ENCODE assay signal across 8 cellular contexts in genomic region chr9:131349881-131350563, GRCh38. TPM values are rescaled to one million over a fixed set of nuclear protein-coding genes. Genes with fewer than 3 reads are reported as not detected.
DNase-seq lines count a peak whose midpoint lies in the region; ATAC-seq and TF ChIP-seq lines count a peak whose summit lies in the region.

No MANE protein-coding gene starts in this region.

- H3K36me3 Mint-ChIP-seq in activated T-helper 1 cell treated with anti-CD3 and anti-CD28 coated beads, Interleukin-12 subunit alpha, Interleukin-12 subunit beta, Interleukin-2, Interleukin-4 antibody, amounts not matched to agents 30 ng/mL and 10 ng/mL and 1 ng/mL, durations not matched to agents 14 hours and 24 hours and 36 hours (ENCODE audit: low read depth) = peaks cover 2% of the 10 kb centered on the region
- no peaks in the 10 kb centered on the region for H3K36me3 Mint-ChIP-seq in natural killer cell
- peaks cover 0 to 3% of the 10 kb centered on the region in 2 donors for H3K36me3 Mint-ChIP-seq in stimulated activated naive B cell treated with anti-CD40 and anti-IgM and Interleukin-4, amounts not matched to agents 10 μg/mL and 1 μg/mL and 100 μg/mL, for 72 hours

- ATAC-seq in natural killer cell = peak; percentile 91 to 99 (median 98)
- peak; percentile 98 to 99 for ATAC-seq in stimulated activated naive B cell treated with anti-CD40 and anti-IgM and Interleukin-4, amounts not matched to agents 10 μg/mL and 1 μg/mL and 100 μg/mL, for 72 hours (replicated peaks)
- no peak for ATAC-seq in HG02759 (IDR thresholded peaks at IDR 0.05; ENCODE audit: unreplicated experiment)

- H3K4me3 Mint-ChIP-seq in activated T-helper 1 cell treated with anti-CD3 and anti-CD28 coated beads, Interleukin-12 subunit alpha, Interleukin-12 subunit beta, Interleukin-2, Interleukin-4 antibody, amounts not matched to agents 30 ng/mL and 10 ng/mL and 1 ng/mL, durations not matched to agents 14 hours and 24 hours and 36 hours = peak overlapping the region; percentile 54
- no peak overlapping the region for H3K4me3 Mint-ChIP-seq in natural killer cell
- peak overlapping the region; percentile 37 to 72 for H3K4me3 Mint-ChIP-seq in stimulated activated naive B cell treated with anti-CD40 and anti-IgM and Interleukin-4, amounts not matched to agents 10 μg/mL and 1 μg/mL and 100 μg/mL, for 72 hours

- DNase-seq in G401 (ENCODE audit: low spot score) (peak; percentile 87), M059J (ENCODE audit: low read depth) (peak; percentile 81), RWPE1 (ENCODE audit: low spot score) (peak; percentile 90), fibroblast of peridontal ligament (ENCODE audit: extremely low read depth) (peak; percentile 82), natural killer cell (peak; percentile 80)
- DNase-seq in activated T-helper 1 cell treated with anti-CD3 and anti-CD28 coated beads, Interleukin-12 subunit alpha, Interleukin-12 subunit beta, Interleukin-2, Interleukin-4 antibody, amounts not matched to agents 30 ng/mL and 10 ng/mL and 1 ng/mL, durations not matched to agents 14 hours and 24 hours and 36 hours (ENCODE audit: low spot score) = peak; percentile 78
- peak; percentile 72 for DNase-seq in stimulated activated naive B cell treated with anti-CD40 and anti-IgM and Interleukin-4, amounts not matched to agents 10 μg/mL and 1 μg/mL and 100 μg/mL, for 72 hours

- no peak overlapping the region for H3K27ac ChIP-seq in RWPE1

- TF ChIP-seq CTCF in RWPE1 (conservative IDR thresholded peaks at IDR 0.05; ENCODE audit: low read depth) = peak; percentile 99
- TF ChIP-seq CTCF in natural killer cell (IDR thresholded peaks at IDR 0.05) = peak; percentile 80

- H3K4me1 Mint-ChIP-seq in activated T-helper 1 cell treated with anti-CD3 and anti-CD28 coated beads, Interleukin-12 subunit alpha, Interleukin-12 subunit beta, Interleukin-2, Interleukin-4 antibody, amounts not matched to agents 30 ng/mL and 10 ng/mL and 1 ng/mL, durations not matched to agents 14 hours and 24 hours and 36 hours (ENCODE audit: low read depth) = peaks cover 9% of the 10 kb centered on the region
- H3K4me1 Mint-ChIP-seq in natural killer cell = peaks cover 0 to 8% of the 10 kb centered on the region in 2 donors
- peaks cover 7 to 10% of the 10 kb centered on the region in 2 donors for H3K4me1 Mint-ChIP-seq in stimulated activated naive B cell treated with anti-CD40 and anti-IgM and Interleukin-4, amounts not matched to agents 10 μg/mL and 1 μg/mL and 100 μg/mL, for 72 hours

- in situ Hi-C loops in G401 (cut with HindIII; ENCODE audit: low sequenced_read_pairs) = no loop called here

- H3K9me3 Mint-ChIP-seq in activated T-helper 1 cell treated with anti-CD3 and anti-CD28 coated beads, Interleukin-12 subunit alpha, Interleukin-12 subunit beta, Interleukin-2, Interleukin-4 antibody, amounts not matched to agents 30 ng/mL and 10 ng/mL and 1 ng/mL, durations not matched to agents 14 hours and 24 hours and 36 hours = no peaks in the 10 kb centered on the region
- no peaks in the 10 kb centered on the region for H3K9me3 Mint-ChIP-seq in natural killer cell
- no peaks in the 10 kb centered on the region for H3K9me3 Mint-ChIP-seq in stimulated activated naive B cell treated with anti-CD40 and anti-IgM and Interleukin-4, amounts not matched to agents 10 μg/mL and 1 μg/mL and 100 μg/mL, for 72 hours

- H3K27me3 Mint-ChIP-seq in activated T-helper 1 cell treated with anti-CD3 and anti-CD28 coated beads, Interleukin-12 subunit alpha, Interleukin-12 subunit beta, Interleukin-2, Interleukin-4 antibody, amounts not matched to agents 30 ng/mL and 10 ng/mL and 1 ng/mL, durations not matched to agents 14 hours and 24 hours and 36 hours (ENCODE audit: insufficient read depth) = peaks cover 10% of the 10 kb centered on the region
- H3K27me3 Mint-ChIP-seq in natural killer cell (ENCODE audit: low read depth in 2 of 2) = peaks cover 0 to 3% of the 10 kb centered on the region in 2 donors
- H3K27me3 Mint-ChIP-seq in stimulated activated naive B cell treated with anti-CD40 and anti-IgM and Interleukin-4, amounts not matched to agents 10 μg/mL and 1 μg/mL and 100 μg/mL, for 72 hours = peaks cover 5 to 8% of the 10 kb centered on the region in 2 donors

- CTCF ChIA-PET in RWPE1 (lab: Yijun Ruan, JAX) = interaction anchor here (0.5 to 3.2 kb wide), 50 partner anchors 11 to 1200 kb away, joined by 3 to 32 read pairs (median 4); partner anchors contain the start of gene RAPGEF1

- POLR2A ChIA-PET in RWPE1 (lab: Yijun Ruan, JAX; ENCODE audit: low non-redundant PET) = interaction anchor here (0.6 to 1.0 kb wide), 3 partner anchors 23 to 150 kb away, joined by 3 read pairs; no protein-coding TSS in a partner anchor

- no peak overlapping the region for H3K27ac Mint-ChIP-seq in activated T-helper 1 cell treated with anti-CD3 and anti-CD28 coated beads, Interleukin-12 subunit alpha, Interleukin-12 subunit beta, Interleukin-2, Interleukin-4 antibody, amounts not matched to agents 30 ng/mL and 10 ng/mL and 1 ng/mL, durations not matched to agents 14 hours and 24 hours and 36 hours
- no peak overlapping the region for H3K27ac Mint-ChIP-seq in natural killer cell
- no peak overlapping the region for H3K27ac Mint-ChIP-seq in stimulated activated naive B cell treated with anti-CD40 and anti-IgM and Interleukin-4, amounts not matched to agents 10 μg/mL and 1 μg/mL and 100 μg/mL, for 72 hours

- intact Hi-C loops in activated T-helper 1 cell treated with anti-CD3 and anti-CD28 coated beads, Interleukin-12 subunit alpha, Interleukin-12 subunit beta, Interleukin-2, Interleukin-4 antibody, amounts not matched to agents 30 ng/mL and 10 ng/mL and 1 ng/mL, durations not matched to agents 14 hours and 24 hours and 36 hours (cut with micrococcal nuclease) = loop anchor here (1.0 to 2.0 kb wide), 6 partner anchors 23 to 397 kb away; no protein-coding TSS in a partner anchor
- intact Hi-C loops in natural killer cell (cut with micrococcal nuclease) = loop anchor here (1.0 to 5.0 kb wide), 4 partner anchors 57 to 397 kb away; no protein-coding TSS in a partner anchor

RNA-seq across cellular contexts. Expression of gene PRRC2B, which starts 43.9 kb away (rescaled TPM):
- total RNA-seq in G401 (2014; rRNA removed; shearing (Covaris generic)) = 48.4 and 51.2 TPM in 2 replicates
- 38.2 and 80.5 TPM in 2 replicates for total RNA-seq in M059J (2014; rRNA removed; shearing (Covaris generic))
- 103 and 108 TPM in 2 replicates for total RNA-seq in activated T-helper 1 cell treated with anti-CD3 and anti-CD28 coated beads, Interleukin-12 subunit alpha, Interleukin-12 subunit beta, Interleukin-2, Interleukin-4 antibody, amounts not matched to agents 30 ng/mL and 10 ng/mL and 1 ng/mL, durations not matched to agents 14 hours and 24 hours and 36 hours
- 100 to 1,000 TPM; 249 to 275 (median 274) TPM for total RNA-seq in natural killer cell
